26 cellular contexts compared by ENCODE assay signal in genomic region chr5:139741823-139742172, GRCh38. TPM values are rescaled to one million over a fixed set of nuclear protein-coding genes. Genes with fewer than 3 reads are reported as not detected.
"Had no signal": no experiment of that assay in that cellular context is flagged by ENCODE, and none has a peak within 500 bp of the region (broad histone marks: within the 10 kb centered on the region; RNA-seq: fewer than 3 reads in every experiment).

No MANE protein-coding gene starts in this region.

- H3K4me3 ChIP-seq: ascending aorta, Peyer's patch, SJSA1 had no signal

- H3K27ac Mint-ChIP-seq: activated CD8-positive, alpha-beta T cell treated with anti-CD3 and anti-CD28 coated beads, Interleukin-2, amount 10 ng/mL, durations not matched to agents 7 days and 5 days; activated naive CD4-positive, alpha-beta T cell treated with anti-CD3 and anti-CD28 coated beads, Interleukin-2, amount 50 U/mL, for 24 hours; activated T-helper 1 cell treated with anti-CD3 and anti-CD28 coated beads, Interleukin-12 subunit alpha, Interleukin-12 subunit beta, Interleukin-2, Interleukin-4 antibody, amounts not matched to agents 30 ng/mL and 10 ng/mL and 1 ng/mL, durations not matched to agents 14 hours and 24 hours and 36 hours; T-helper 1 cell treated with Interleukin-12 subunit alpha and Interleukin-12 subunit beta and Interleukin-4 antibody, amounts not matched to agents 30 μg/mL and 1 μg/mL, for 36 hours had no signal

- H3K9me3 ChIP-seq: ascending aorta, Peyer's patch, SJSA1 had no signal

- H3K27me3 Mint-ChIP-seq: activated naive CD4-positive, alpha-beta T cell treated with anti-CD3 and anti-CD28 coated beads, Interleukin-2, amount 50 U/mL, for 24 hours had no signal

- H3K9me3 Mint-ChIP-seq: activated naive CD4-positive, alpha-beta T cell treated with anti-CD3 and anti-CD28 coated beads, Interleukin-2, amount 50 U/mL, for 24 hours; activated T-helper 1 cell treated with anti-CD3 and anti-CD28 coated beads, Interleukin-12 subunit alpha, Interleukin-12 subunit beta, Interleukin-2, Interleukin-4 antibody, amounts not matched to agents 30 ng/mL and 10 ng/mL and 1 ng/mL, durations not matched to agents 14 hours and 24 hours and 36 hours; T-helper 1 cell treated with Interleukin-12 subunit alpha and Interleukin-12 subunit beta and Interleukin-4 antibody, amounts not matched to agents 30 μg/mL and 1 μg/mL, for 36 hours; WTC11 had no signal

- H3K27ac ChIP-seq: ascending aorta, brain microvascular endothelial cell, Peyer's patch, SJSA1 had no signal

- ATAC-seq: activated CD8-positive, alpha-beta T cell treated with anti-CD3 and anti-CD28 coated beads, Interleukin-2, amount 10 ng/mL, durations not matched to agents 7 days and 5 days; SK-N-SH treated with all-trans-retinoic acid at 6 μM for 48 hours; WTC11 had no signal

- H3K27me3 ChIP-seq: ascending aorta, brain microvascular endothelial cell, SJSA1 had no signal

- H3K36me3 ChIP-seq: ascending aorta, brain microvascular endothelial cell, Peyer's patch, SJSA1 had no signal

- DNase-seq: activated CD4-positive, alpha-beta T cell treated with anti-CD3 and anti-CD28 coated beads for 48 hours; activated CD4-positive, alpha-beta T cell treated with anti-CD3 and anti-CD28 coated beads, Interleukin-2, amount 50 U/mL, for 4 hours; activated CD4-positive, CD25-positive, alpha-beta regulatory T cell treated with anti-CD3 and anti-CD28 coated beads, Interleukin-2, amount 50 U/mL, for 72 hours; activated CD8-positive, alpha-beta memory T cell treated with anti-CD3 and anti-CD28 coated beads, Interleukin-2, amount 50 U/mL, for 48 hours; activated CD8-positive, alpha-beta T cell treated with anti-CD3 and anti-CD28 coated beads, Interleukin-2, amount 10 ng/mL, durations not matched to agents 7 days and 5 days; activated effector memory CD4-positive, alpha-beta T cell treated with Interleukin-2 at 50 U/mL for 16 hours; activated naive CD4-positive, alpha-beta T cell; activated T-cell treated with anti-CD3 and anti-CD28 coated beads, Interleukin-2, amount 50 U/mL, for 1 hour; brain microvascular endothelial cell; MM.1S; NCI-H1105; NCI-H1436 treated with DMSO at 0.1 percent for 48 hours; NCI-H187; NCI-H2081; NCI-H510A treated with DMSO at 0.1 percent for 48 hours; NCI-H69; Peyer's patch; SHP77; SW 1271 had no signal

- H3K36me3 Mint-ChIP-seq: activated naive CD4-positive, alpha-beta T cell treated with anti-CD3 and anti-CD28 coated beads, Interleukin-2, amount 50 U/mL, for 24 hours; WTC11 had no signal

- H3K4me3 Mint-ChIP-seq: activated CD8-positive, alpha-beta T cell treated with anti-CD3 and anti-CD28 coated beads, Interleukin-2, amount 10 ng/mL, durations not matched to agents 7 days and 5 days; activated naive CD4-positive, alpha-beta T cell treated with anti-CD3 and anti-CD28 coated beads, Interleukin-2, amount 50 U/mL, for 24 hours; activated T-helper 1 cell treated with anti-CD3 and anti-CD28 coated beads, Interleukin-12 subunit alpha, Interleukin-12 subunit beta, Interleukin-2, Interleukin-4 antibody, amounts not matched to agents 30 ng/mL and 10 ng/mL and 1 ng/mL, durations not matched to agents 14 hours and 24 hours and 36 hours; T-helper 1 cell treated with Interleukin-12 subunit alpha and Interleukin-12 subunit beta and Interleukin-4 antibody, amounts not matched to agents 30 μg/mL and 1 μg/mL, for 36 hours; WTC11 had no signal

RNA-seq across cellular contexts. Expression of gene PSD2, which starts 53.8 kb away (rescaled TPM):
- total RNA-seq: activated CD8-positive, alpha-beta T cell treated with anti-CD3 and anti-CD28 coated beads, Interleukin-2, amount 10 ng/mL, durations not matched to agents 7 days and 5 days; activated T-helper 1 cell treated with anti-CD3 and anti-CD28 coated beads, Interleukin-12 subunit alpha, Interleukin-12 subunit beta, Interleukin-2, Interleukin-4 antibody, amounts not matched to agents 30 ng/mL and 10 ng/mL and 1 ng/mL, durations not matched to agents 14 hours and 24 hours and 36 hours; ascending aorta; Peyer's patch had no signal
